In genomic region chr11:118610220-118610772, GRCh38 we compare ENCODE assay signal across 8 cellular contexts. TPM values are rescaled to one million over a fixed set of nuclear protein-coding genes. Genes with fewer than 3 reads are reported as not detected.
DNase-seq lines count a peak whose midpoint lies in the region; ATAC-seq and TF ChIP-seq lines count a peak whose summit lies in the region.

No MANE protein-coding gene starts in this region.

- H4K8ac ChIP-seq in neuronal stem cell (ENCODE audit: low read depth, low read length) = no peak overlapping the region

- H3K9ac ChIP-seq in neuronal stem cell (ENCODE audit: low read depth, low read length, poor library complexity) = peak overlapping the region; percentile 64

- H3K14ac ChIP-seq in neuronal stem cell (ENCODE audit: low read length) = no peak overlapping the region

- peak overlapping the region; percentile 87 for H2AK5ac ChIP-seq in neuronal stem cell (ENCODE audit: low read depth, low read length)

- DNase-seq in BJ (ENCODE audit: low read depth) (no peak), Panc1 (ENCODE audit: low read depth, low spot score) (no peak), epithelial cell of proximal tubule (ENCODE audit: low read depth) (no peak), neuronal stem cell (ENCODE audit: low spot score) (no peak), NCI-H524 treated with DMSO at 0.1 percent for 48 hours (lab: John Stamatoyannopoulos, UW) (no peak), kidney tubule cell (ENCODE audit: low spot score) (no peak), GM10248 (ENCODE audit: extremely low spot score) (no peak)

- H3K4me2 ChIP-seq in neuronal stem cell (ENCODE audit: insufficient read depth, low read length, poor library complexity, severe bottlenecking) = peak overlapping the region; percentile 51

- intact Hi-C loops in Panc1 (cut with micrococcal nuclease; ENCODE audit: unreplicated experiment) = no loop called here

- H3K36me3 ChIP-seq in BJ (ENCODE audit: control insufficient read depth, insufficient read depth, low read length) (peaks cover 15% of the 10 kb centered on the region), Panc1 (ENCODE audit: control insufficient read depth, insufficient read depth, low read length) (no peaks in the 10 kb centered on the region), neuronal stem cell (replicated peaks in 1 of 2; ENCODE audit: control insufficient read depth in 2 of 2, insufficient read depth in 2 of 2, low read length in 2 of 2) (no peaks in the 10 kb centered on the region)

- H3K4me3 ChIP-seq in BJ (ENCODE audit: low read depth, low read length) = peak overlapping the region; percentile 68
- H3K4me3 ChIP-seq in Panc1 (ENCODE audit: low read depth in 2 of 2, low read length in 2 of 2) = peak overlapping the region; percentile 30 to 50
- peak overlapping the region; percentile 49 for H3K4me3 ChIP-seq in epithelial cell of proximal tubule (ENCODE audit: low read depth, low read length)
- peak overlapping the region in 1 of 2 donors; percentile 50 for H3K4me3 ChIP-seq in neuronal stem cell (ENCODE audit: low read length in 2 of 2)

- no peak overlapping the region for H3K4ac ChIP-seq in neuronal stem cell (ENCODE audit: low read length)

- BruUV-seq in Panc1 (replicated peaks; lab: Mats Ljungman, UMichigan) = no TSS peak

- no CpG with 5 or more reads among the region's 42 CpGs for WGBS in neuronal stem cell (ENCODE audit: extremely low coverage in 2 of 2, insufficient read length in 2 of 2, insufficient replicate concordance in 1 of 2), 2 donors

- H3K79me1 ChIP-seq in neuronal stem cell (ENCODE audit: low read depth, low read length) = peaks cover 3% of the 10 kb centered on the region

- H3K27ac ChIP-seq in Panc1 (ENCODE audit: low read length) (peak overlapping the region; percentile 35; the same call in 1 of the 2 replicates), neuronal stem cell (replicated peaks; ENCODE audit: low read length) (no peak overlapping the region)

- peak; percentile 16; the same call in 1 of the 2 replicates for ATAC-seq in Panc1
- no peak for ATAC-seq in HG02642 (IDR thresholded peaks at IDR 0.05; ENCODE audit: poor library complexity, unreplicated experiment)

- H2AFZ ChIP-seq in neuronal stem cell (ENCODE audit: low read length) = peak overlapping the region; percentile 42

- peak overlapping the region; percentile 95 for H2BK15ac ChIP-seq in neuronal stem cell (ENCODE audit: low read length)

- H3K18ac ChIP-seq in neuronal stem cell (ENCODE audit: low read length) = peak overlapping the region; percentile 95

- no peak overlapping the region for H2BK5ac ChIP-seq in neuronal stem cell (ENCODE audit: low read length)

- in situ Hi-C loops in Panc1 (cut with HindIII; ENCODE audit: low pct_unique_long_range_greater_than_20kb, low sequenced_read_pairs) = no loop called here

- no peak overlapping the region for H2BK120ac ChIP-seq in neuronal stem cell (ENCODE audit: low read depth, low read length)

- TF ChIP-seq CTCF in BJ (IDR thresholded peaks at IDR 0.05; ENCODE audit: insufficient read depth, low read depth, low read length) = no peak
- TF ChIP-seq CTCF in Panc1 (IDR thresholded peaks at IDR 0.05) = no peak
- TF ChIP-seq CTCF in epithelial cell of proximal tubule (conservative IDR thresholded peaks at IDR 0.05; ENCODE audit: low read depth, low read length) = no peak
- TF ChIP-seq CTCF in GM10248 (IDR thresholded peaks at IDR 0.05; ENCODE audit: control extremely low read depth, extremely low read depth, low read depth, missing control alignments) = no peak

- H3K9me3 ChIP-seq in Panc1 (ENCODE audit: control insufficient read depth, insufficient read depth, low read depth, low read length) (no peaks in the 10 kb centered on the region), neuronal stem cell (replicated peaks in 1 of 2; ENCODE audit: control insufficient read depth in 2 of 2, insufficient read depth in 1 of 2, low read depth in 1 of 2, low read length in 2 of 2) (peaks cover 0 to 6% of the 10 kb centered on the region in 2 donors)

- POLR2A ChIA-PET in BJ (lab: Charles Lee) (interaction anchor here (2.2 kb wide), 1 partner anchor 8 kb away, joined by 20 read pairs; no protein-coding TSS in a partner anchor), Panc1 (lab: Charles Lee) (interaction anchor here (0.6 kb wide), 1 partner anchor 9 kb away, joined by 11 read pairs; no protein-coding TSS in a partner anchor), GM10248 (lab: Yijun Ruan, JAX) (no interaction called here)

- no peak overlapping the region for H4K91ac ChIP-seq in neuronal stem cell (ENCODE audit: low read depth, low read length, poor library complexity)

- H3K4me1 ChIP-seq in Panc1 (ENCODE audit: control insufficient read depth, insufficient read depth, low read length) = peaks cover 12% of the 10 kb centered on the region; the same call in 1 of the 2 replicates
- H3K4me1 ChIP-seq in neuronal stem cell (ENCODE audit: control insufficient read depth in 2 of 2, insufficient read depth in 1 of 2, low read depth in 1 of 2, low read length in 2 of 2) = peaks cover 29 to 54% of the 10 kb centered on the region in 2 donors

- H3K27me3 ChIP-seq in BJ (ENCODE audit: control insufficient read depth, insufficient read depth, low read length) (no peaks in the 10 kb centered on the region), Panc1 (ENCODE audit: control insufficient read depth, insufficient read depth, low read length) (no peaks in the 10 kb centered on the region), neuronal stem cell (ENCODE audit: control insufficient read depth in 3 of 3, insufficient read depth in 3 of 3, low read depth in 1 of 3, low read length in 3 of 3) (peaks cover 0 to 34% (median 27%) of the 10 kb centered on the region in 3 experiments)

- no peak overlapping the region for H3K23ac ChIP-seq in neuronal stem cell (ENCODE audit: low read depth, low read length, poor library complexity)

- H2BK12ac ChIP-seq in neuronal stem cell (ENCODE audit: low read length) = peak overlapping the region; percentile 33

- CTCF ChIA-PET in BJ (lab: Yijun Ruan, JAX) (interaction anchor here (0.6 to 10.8 kb wide), 7 partner anchors 10 to 52 kb away, joined by 3 to 78 read pairs (median 6); no protein-coding TSS in a partner anchor), Panc1 (lab: Charles Lee) (interaction anchor here (0.6 to 1.7 kb wide), 3 partner anchors 11 to 310 kb away, joined by 3 to 14 read pairs (median 9); no protein-coding TSS in a partner anchor), GM10248 (lab: Yijun Ruan, JAX) (interaction anchor here (0.9 to 2.8 kb wide), 7 partner anchors 10 to 80 kb away, joined by 3 to 10 read pairs (median 4); no protein-coding TSS in a partner anchor)

RNA-seq across cellular contexts. Expression of gene PHLDB1, which starts 2.9 kb away (rescaled TPM):
- polyA plus RNA-seq in BJ (2011; rRNA removed) = 51.1 and 74.7 TPM in 2 replicates
- 75.4 and 90.5 TPM in 2 replicates for polyA minus RNA-seq in BJ (2011; rRNA and poly(A)+ RNA removed)
- total RNA-seq in Panc1 (2021; ENCODE audit: unreplicated experiment) (97.7 TPM), epithelial cell of proximal tubule (49.8 and 64.2 TPM in 2 replicates)
- 93.5 TPM for polyA plus RNA-seq in Panc1 (2012; ENCODE audit: insufficient read length)
- 68.9 TPM for polyA plus RNA-seq in neuronal stem cell (2013, experiment 1 of 2)
- 69.2 TPM for polyA plus RNA-seq in neuronal stem cell (2013, experiment 2 of 2)

RNA-seq across cellular contexts. Expression of gene ARCN1, which starts 38.1 kb away (rescaled TPM):
- 206 and 286 TPM in 2 replicates for polyA plus RNA-seq in BJ (2011; rRNA removed)
- 106 and 126 TPM in 2 replicates for polyA minus RNA-seq in BJ (2011; rRNA and poly(A)+ RNA removed)
- 197 TPM for total RNA-seq in Panc1 (2021; ENCODE audit: unreplicated experiment)
- 133 TPM for polyA plus RNA-seq in Panc1 (2012; ENCODE audit: insufficient read length)
- 88.7 and 111 TPM in 2 replicates for total RNA-seq in epithelial cell of proximal tubule
- 126 TPM for polyA plus RNA-seq in neuronal stem cell (2013, experiment 1 of 2)
- 128 TPM for polyA plus RNA-seq in neuronal stem cell (2013, experiment 2 of 2)

RNA-seq across cellular contexts. Expression of gene IFT46, which starts 44.6 kb away (rescaled TPM):
- 34.8 and 41.4 TPM in 2 replicates for polyA plus RNA-seq in BJ (2011; rRNA removed)
- polyA minus RNA-seq in BJ (2011; rRNA and poly(A)+ RNA removed) = 13.6 and 20.9 TPM in 2 replicates
- total RNA-seq in Panc1 (2021; ENCODE audit: unreplicated experiment) (2.5 TPM), epithelial cell of proximal tubule (13.5 and 15.8 TPM in 2 replicates)
- polyA plus RNA-seq in Panc1 (2012; ENCODE audit: insufficient read length) = 4.1 TPM
- 22.8 TPM for polyA plus RNA-seq in neuronal stem cell (2013, experiment 1 of 2)
- polyA plus RNA-seq in neuronal stem cell (2013, experiment 2 of 2) = 22.9 TPM
